Comparison of ENCODE assay signal across 8 cellular contexts in genomic region chr7:27745064-27745583, GRCh38. TPM values are rescaled to one million over a fixed set of nuclear protein-coding genes. Genes with fewer than 3 reads are reported as not detected.
A peak's percentile ranks its signal among the peaks of the same experiment; 100 is the strongest.
DNase-seq lines count a peak whose midpoint lies in the region; ATAC-seq, FAIRE-seq and TF ChIP-seq lines count a peak whose summit lies in the region.

No MANE protein-coding gene starts in this region.

- no CpG with 5 or more reads among the region's 2 CpGs for WGBS in mesodermal cell (ENCODE audit: insufficient coverage in 2 of 2), 2 experiments

- no peak for TF ChIP-seq POLR2A in GM12891 (IDR thresholded peaks at IDR 0.05; ENCODE audit: low read depth, low read length)

- peak; percentile 73 for FAIRE-seq in GM12891 (lab: Jason Lieb, UNC)

- DNase-seq in GM12891 (ENCODE audit: insufficient read length, low spot score) (no peak), NCI-H526 treated with DMSO at 0.1 percent for 48 hours (lab: John Stamatoyannopoulos, UW) (peak; percentile 56), cerebellar cortex (ENCODE audit: low spot score) (peak; percentile 60), posterior vena cava (ENCODE audit: low spot score) (no peak), epidermal melanocyte (ENCODE audit: insufficient read length, low spot score) (no peak)

- H3K36me3 ChIP-seq in BLaER1 (peaks cover 18% of the 10 kb centered on the region), mesodermal cell (ENCODE audit: control insufficient read depth, insufficient read depth, low read length) (peaks cover 19% of the 10 kb centered on the region)

- H3K4me3 ChIP-seq in BLaER1 (no peak overlapping the region), mesodermal cell (ENCODE audit: extremely low read depth, insufficient read depth, low read length, poor library complexity, severe bottlenecking) (no peak overlapping the region)

- H3K4me1 ChIP-seq in BLaER1, result peaks cover 19% of the 10 kb centered on the region
- peaks cover 9% of the 10 kb centered on the region for H3K4me1 ChIP-seq in mesodermal cell (ENCODE audit: control insufficient read depth, insufficient read depth, low read length, poor library complexity, severe bottlenecking)

- intact Hi-C loops in posterior vena cava (cut with DNase I), result no loop called here

- peaks cover 88% of the 10 kb centered on the region for H4K20me1 ChIP-seq in BLaER1

- H3K27me3 ChIP-seq in BLaER1, result no peaks in the 10 kb centered on the region

- 0 out of 2 replicates have a peak overlapping the region, but pooled peaks have one; percentile 2 for H3K4me2 ChIP-seq in BLaER1

- H3K9ac ChIP-seq in BLaER1, result no peak overlapping the region

- H3K27ac ChIP-seq in BLaER1 (no peak overlapping the region), mesodermal cell (ENCODE audit: low read depth, low read length, severe bottlenecking) (peak overlapping the region; percentile 85)

- no peak for ATAC-seq in HG03159 (IDR thresholded peaks at IDR 0.05; ENCODE audit: unreplicated experiment)

- H3K9me3 ChIP-seq in BLaER1, result no peaks in the 10 kb centered on the region
- H3K9me3 ChIP-seq in mesodermal cell (ENCODE audit: control insufficient read depth, low read length), result no peaks in the 10 kb centered on the region

TF ChIP-seq in GM12891, 5 proteins besides CTCF, POLR2A, EP300 and RAD21:
- TF ChIP-seq TAF1 (IDR thresholded peaks at IDR 0.05; ENCODE audit: low read depth, low read length) (no peak), PAX5 (IDR thresholded peaks at IDR 0.05; ENCODE audit: insufficient read depth, low read length, severe bottlenecking) (no peak), POLR2AphosphoS5 (IDR thresholded peaks at IDR 0.05; ENCODE audit: low read depth, low read length) (no peak), SPI1 (IDR thresholded peaks at IDR 0.05; ENCODE audit: low read depth, low read length) (no peak), POU2F2 (IDR thresholded peaks at IDR 0.05; ENCODE audit: low read depth, low read length) (no peak)

RNA-seq across cellular contexts. Expression of gene TAX1BP1, which starts 5.2 kb away (rescaled TPM):
- polyA plus RNA-seq in GM12891 (2012; ENCODE audit: low read depth, missing spikeins), result 57.5 TPM
- polyA plus RNA-seq in mesodermal cell (2013, experiment 1 of 2), result 123 TPM
- 144 TPM for polyA plus RNA-seq in mesodermal cell (2013, experiment 2 of 2)
- total RNA-seq in posterior vena cava, result 100 to 1,000 TPM in 1 of 2 donors, 10 to 100 TPM in 1; 93.0 to 131 TPM

Comparison
In these comparisons a context has a peak if more than half of its experiments do, and no peak if none do; other contexts are left out.
1. DNase-seq: peak in NCI-H526 treated with DMSO at 0.1 percent for 48 hours (single experiment) and cerebellar cortex (single experiment); none in GM12891 (single experiment), posterior vena cava (single experiment) and epidermal melanocyte (single experiment).